Comparison of ENCODE assay signal across 32 cellular contexts in the genomic region with DNA sequence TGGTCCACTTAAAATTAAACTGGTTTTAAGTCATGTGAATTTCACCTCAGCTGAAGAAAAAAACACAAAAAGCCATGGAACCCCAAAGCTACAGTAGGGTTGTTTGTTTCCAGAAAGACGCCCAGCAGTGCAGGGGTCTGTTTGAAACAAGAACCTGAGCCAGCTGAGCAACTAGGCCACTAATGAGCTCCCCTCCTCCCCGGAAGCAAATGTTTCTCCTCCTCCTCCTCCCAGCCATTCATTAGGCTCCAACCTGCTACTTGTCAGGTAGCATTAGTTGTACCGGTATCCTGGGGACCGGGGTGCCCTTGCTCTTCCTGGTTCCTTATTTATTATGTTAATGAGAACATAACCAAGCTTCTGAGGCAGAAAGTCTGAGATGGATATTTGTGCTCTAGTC.
"Had no signal": no experiment of that assay in that cellular context is flagged by ENCODE, and none has a peak within 500 bp of the region (broad histone marks: within the 10 kb centered on the region; RNA-seq: fewer than 3 reads in every experiment).

No MANE protein-coding gene starts in this region.

- H3K36me3 ChIP-seq: ascending aorta, cardiac muscle cell, Peyer's patch, SJSA1 had no signal

- H3K9me3 Mint-ChIP-seq: activated CD4-positive, alpha-beta T cell treated with anti-CD3 and anti-CD28 coated beads, Interleukin-2, amount 10 ng/mL, durations not matched to agents 7 days and 5 days; activated naive CD8-positive, alpha-beta T cell treated with anti-CD3 and anti-CD28 coated beads, Interleukin-2, amount 10 ng/mL, durations not matched to agents 7 days and 5 days; activated T-cell treated with anti-CD3 and anti-CD28 coated beads, Interleukin-2, amount 50 U/mL, for 24 hours; activated T-helper 2 cell treated with anti-CD3 and anti-CD28 coated beads, Interferon-gamma antibody, Interleukin-2, Interleukin-4, amounts not matched to agents 10 μg/mL and 5 μg/mL and 100 μg/mL, durations not matched to agents 14 hours and 24 hours and 36 hours; T-helper 1 cell treated with Interleukin-12 subunit alpha and Interleukin-12 subunit beta and Interleukin-4 antibody, amounts not matched to agents 30 μg/mL and 1 μg/mL, for 36 hours; T-helper 2 cell treated with Interferon-gamma antibody and Interleukin-4, amounts not matched to agents 5 μg/mL and 100 μg/mL, for 36 hours had no signal

- H3K4me3 ChIP-seq: ascending aorta, cardiac muscle cell, Peyer's patch, SJSA1 had no signal

- H3K9me2 ChIP-seq: SK-N-SH had no signal

- DNase-seq: activated CD4-positive, alpha-beta T cell treated with anti-CD3 and anti-CD28 coated beads for 36 hours; activated CD4-positive, alpha-beta T cell treated with anti-CD3 and anti-CD28 coated beads, Interleukin-2, amount 10 ng/mL, durations not matched to agents 7 days and 5 days; activated CD4-positive, alpha-beta T cell treated with anti-CD3 and anti-CD28 coated beads, Interleukin-2, amount 50 U/mL, for 48 hours; activated CD8-positive, alpha-beta T cell treated with anti-CD3 and anti-CD28 coated beads, Interleukin-2, amount 10 ng/mL, durations not matched to agents 7 days and 5 days; activated gamma-delta T cell; activated naive CD4-positive, alpha-beta T cell treated with Interleukin-2 at 50 U/mL for 16 hours; activated naive CD8-positive, alpha-beta T cell treated with anti-CD3 and anti-CD28 coated beads, Interleukin-2, amount 10 ng/mL, durations not matched to agents 7 days and 5 days; activated T-cell treated with anti-CD3 and anti-CD28 coated beads, Interleukin-2, amount 50 U/mL, for 24 hours; amygdala; MM.1S; MV-4-11; NCI-H1092; NCI-H1436 treated with DMSO at 0.1 percent for 48 hours; NCI-H1694 treated with DMSO at 0.1 percent for 48 hours; NCI-H2029; NCI-H2107; NCI-H2171; NCI-H510A; NCI-H526; Peyer's patch; RPMI8226; SHP77 treated with DMSO at 0.1 percent for 48 hours; SK-N-SH had no signal

- H3K4me1 ChIP-seq: ascending aorta, Peyer's patch had no signal

- H3K27ac ChIP-seq: ascending aorta, cardiac muscle cell, KMS-11, Peyer's patch, SJSA1 had no signal

- H3K27ac Mint-ChIP-seq: activated CD4-positive, alpha-beta T cell treated with anti-CD3 and anti-CD28 coated beads for 36 hours; activated CD4-positive, alpha-beta T cell treated with anti-CD3 and anti-CD28 coated beads, Interleukin-2, amount 10 ng/mL, durations not matched to agents 7 days and 5 days; activated CD8-positive, alpha-beta T cell treated with anti-CD3 and anti-CD28 coated beads, Interleukin-2, amount 10 ng/mL, durations not matched to agents 7 days and 5 days; activated naive CD4-positive, alpha-beta T cell treated with anti-CD3 and anti-CD28 coated beads, Interleukin-2, amount 50 U/mL, for 24 hours; activated naive CD8-positive, alpha-beta T cell treated with anti-CD3 and anti-CD28 coated beads, Interleukin-2, amount 10 ng/mL, durations not matched to agents 7 days and 5 days; activated T-cell treated with anti-CD3 and anti-CD28 coated beads, Interleukin-2, amount 50 U/mL, for 24 hours; activated T-helper 2 cell treated with anti-CD3 and anti-CD28 coated beads, Interferon-gamma antibody, Interleukin-2, Interleukin-4, amounts not matched to agents 10 μg/mL and 5 μg/mL and 100 μg/mL, durations not matched to agents 14 hours and 24 hours and 36 hours; T-helper 1 cell treated with Interleukin-12 subunit alpha and Interleukin-12 subunit beta and Interleukin-4 antibody, amounts not matched to agents 30 μg/mL and 1 μg/mL, for 36 hours; T-helper 2 cell treated with Interferon-gamma antibody and Interleukin-4, amounts not matched to agents 5 μg/mL and 100 μg/mL, for 36 hours had no signal

- H3K36me3 Mint-ChIP-seq: activated naive CD4-positive, alpha-beta T cell treated with anti-CD3 and anti-CD28 coated beads, Interleukin-2, amount 50 U/mL, for 24 hours; activated naive CD8-positive, alpha-beta T cell treated with anti-CD3 and anti-CD28 coated beads, Interleukin-2, amount 10 ng/mL, durations not matched to agents 7 days and 5 days had no signal

- ATAC-seq: activated CD4-positive, alpha-beta T cell treated with anti-CD3 and anti-CD28 coated beads for 36 hours; activated CD4-positive, CD25-positive, alpha-beta regulatory T cell treated with anti-CD3 and anti-CD28 coated beads, Interleukin-2, amount 50 U/mL, for 24 hours; activated CD8-positive, alpha-beta T cell treated with anti-CD3 and anti-CD28 coated beads, Interleukin-2, amount 10 ng/mL, durations not matched to agents 7 days and 5 days had no signal

- H3K4me3 Mint-ChIP-seq: activated CD4-positive, alpha-beta T cell treated with anti-CD3 and anti-CD28 coated beads for 36 hours; activated CD4-positive, alpha-beta T cell treated with anti-CD3 and anti-CD28 coated beads, Interleukin-2, amount 10 ng/mL, durations not matched to agents 7 days and 5 days; activated CD8-positive, alpha-beta T cell treated with anti-CD3 and anti-CD28 coated beads, Interleukin-2, amount 10 ng/mL, durations not matched to agents 7 days and 5 days; activated naive CD4-positive, alpha-beta T cell treated with anti-CD3 and anti-CD28 coated beads, Interleukin-2, amount 50 U/mL, for 24 hours; activated naive CD8-positive, alpha-beta T cell treated with anti-CD3 and anti-CD28 coated beads, Interleukin-2, amount 10 ng/mL, durations not matched to agents 7 days and 5 days; activated T-cell treated with anti-CD3 and anti-CD28 coated beads, Interleukin-2, amount 50 U/mL, for 24 hours; T-helper 1 cell treated with Interleukin-12 subunit alpha and Interleukin-12 subunit beta and Interleukin-4 antibody, amounts not matched to agents 30 μg/mL and 1 μg/mL, for 36 hours; T-helper 2 cell treated with Interferon-gamma antibody and Interleukin-4, amounts not matched to agents 5 μg/mL and 100 μg/mL, for 36 hours had no signal

- H3K4me2 ChIP-seq: KMS-11, SK-N-SH had no signal

- H3K27me3 ChIP-seq: ascending aorta, cardiac muscle cell, Peyer's patch had no signal

- H3K4me1 Mint-ChIP-seq: activated CD4-positive, alpha-beta T cell treated with anti-CD3 and anti-CD28 coated beads for 36 hours; activated CD4-positive, alpha-beta T cell treated with anti-CD3 and anti-CD28 coated beads, Interleukin-2, amount 10 ng/mL, durations not matched to agents 7 days and 5 days; activated naive CD4-positive, alpha-beta T cell treated with anti-CD3 and anti-CD28 coated beads, Interleukin-2, amount 50 U/mL, for 24 hours; activated naive CD8-positive, alpha-beta T cell treated with anti-CD3 and anti-CD28 coated beads, Interleukin-2, amount 10 ng/mL, durations not matched to agents 7 days and 5 days had no signal
